In genomic region chr13:99506632-99507031, GRCh38 we compare ENCODE assay signal across 8 cellular contexts. TPM values are rescaled to one million over a fixed set of nuclear protein-coding genes. Genes with fewer than 3 reads are reported as not detected.
DNase-seq lines count a peak whose midpoint lies in the region; ATAC-seq and TF ChIP-seq lines count a peak whose summit lies in the region.

No MANE protein-coding gene starts in this region.

- H3K4me3 Mint-ChIP-seq in CD8-positive, alpha-beta T cell = no peak overlapping the region
- no peak overlapping the region for H3K4me3 Mint-ChIP-seq in chondrocyte (ENCODE audit: unreplicated experiment)

- no peak for ATAC-seq in CD8-positive, alpha-beta T cell
- ATAC-seq in GM19463 (IDR thresholded peaks at IDR 0.05; ENCODE audit: unreplicated experiment) = peak; percentile 87
- ATAC-seq in HG03378 (IDR thresholded peaks at IDR 0.05; ENCODE audit: unreplicated experiment) = peak; percentile 78
- ATAC-seq in GM19324 (IDR thresholded peaks at IDR 0.05; ENCODE audit: low FRiP score, unreplicated experiment) = no peak

- H3K4me3 ChIP-seq in CD8-positive, alpha-beta T cell (ENCODE audit: low read depth, low read length) = no peak overlapping the region

- no peaks in the 10 kb centered on the region for H3K27me3 Mint-ChIP-seq in CD8-positive, alpha-beta T cell (ENCODE audit: low read depth)
- no peaks in the 10 kb centered on the region for H3K27me3 Mint-ChIP-seq in chondrocyte (ENCODE audit: low read depth)

- peaks cover 79% of the 10 kb centered on the region for H3K4me1 Mint-ChIP-seq in CD8-positive, alpha-beta T cell (ENCODE audit: low read depth)
- H3K4me1 Mint-ChIP-seq in chondrocyte (ENCODE audit: low read depth) = peaks cover 64% of the 10 kb centered on the region

- H3K4me1 ChIP-seq in CD8-positive, alpha-beta T cell (ENCODE audit: insufficient read depth, low read length) = peaks cover 43% of the 10 kb centered on the region

- CTCF ChIA-PET in CD8-positive, alpha-beta T cell (lab: Charles Lee) = interaction anchor here (0.5 to 7.4 kb wide), 10 partner anchors 8 to 373 kb away, joined by 3 to 69 read pairs (median 4); no protein-coding TSS in a partner anchor

- H3K27me3 ChIP-seq in CD8-positive, alpha-beta T cell (ENCODE audit: insufficient read depth, low read length) = no peaks in the 10 kb centered on the region

- H3K27ac Mint-ChIP-seq in CD8-positive, alpha-beta T cell = peak overlapping the region; percentile 53
- H3K27ac Mint-ChIP-seq in chondrocyte (ENCODE audit: unreplicated experiment) = peak overlapping the region; percentile 61

- H3K9me3 ChIP-seq in CD8-positive, alpha-beta T cell (ENCODE audit: low read length) = no peaks in the 10 kb centered on the region

- POLR2A ChIA-PET in CD8-positive, alpha-beta T cell (lab: Charles Lee) = interaction anchor here (1.0 kb wide), 1 partner anchor 10 kb away, joined by 3 read pairs; no protein-coding TSS in a partner anchor

- peaks cover 7% of the 10 kb centered on the region for H3K36me3 ChIP-seq in CD8-positive, alpha-beta T cell (ENCODE audit: insufficient read depth, low read length)

- H3K27ac ChIP-seq in CD8-positive, alpha-beta T cell (ENCODE audit: low read depth, low read length) = no peak overlapping the region

- no peaks in the 10 kb centered on the region for H3K9me3 Mint-ChIP-seq in CD8-positive, alpha-beta T cell
- peaks cover 6% of the 10 kb centered on the region for H3K9me3 Mint-ChIP-seq in chondrocyte (ENCODE audit: low read depth)

- DNase-seq in CD8-positive, alpha-beta T cell = no peak
- DNase-seq in chondrocyte (ENCODE audit: low spot score) = no peak
- DNase-seq in hippocampal formation (lab: John Stamatoyannopoulos, UW) = no peak
- DNase-seq in superior temporal gyrus (ENCODE audit: extremely low spot score) = no peak
- no peak for DNase-seq in NCI-H1417 (lab: John Stamatoyannopoulos, UW)

- intact Hi-C loops in CD8-positive, alpha-beta T cell (cut with DNase I, micrococcal nuclease) = loop anchor here (1.0 to 10.0 kb wide), 5 partner anchors 64 to 1532 kb away; no protein-coding TSS in a partner anchor

- H3K36me3 Mint-ChIP-seq in CD8-positive, alpha-beta T cell = peaks cover 47% of the 10 kb centered on the region
- peaks cover 9% of the 10 kb centered on the region for H3K36me3 Mint-ChIP-seq in chondrocyte (ENCODE audit: low read depth)

- no peak for TF ChIP-seq CTCF in CD8-positive, alpha-beta T cell (IDR thresholded peaks at IDR 0.05)
- TF ChIP-seq CTCF in chondrocyte (IDR thresholded peaks at IDR 0.05) = no peak

RNA-seq across cellular contexts. Expression of gene TM9SF2, which starts 5.4 kb away (rescaled TPM):
- total RNA-seq in CD8-positive, alpha-beta T cell = 10 to 100 TPM; 42.7 to 47.5 TPM
- total RNA-seq in chondrocyte = 122 to 147 TPM (median 125 TPM) in 3 replicates

Comparison
In these comparisons a context has a peak if more than half of its experiments do, and no peak if none do; other contexts are left out.
1. ATAC-seq: peak in GM19463 (single experiment) and HG03378 (single experiment); none in CD8-positive, alpha-beta T cell (single experiment) and GM19324 (single experiment).